9 cellular contexts compared by ENCODE assay signal in genomic region chr1:156140879-156141707, GRCh38. TPM values are rescaled to one million over a fixed set of nuclear protein-coding genes. Genes with fewer than 3 reads are reported as not detected.
DNase-seq lines count a peak whose midpoint lies in the region; ATAC-seq and TF ChIP-seq lines count a peak whose summit lies in the region.
"Had no signal": no experiment of that assay in that cellular context is flagged by ENCODE, and none has a peak within 500 bp of the region (broad histone marks: within the 10 kb centered on the region; RNA-seq: fewer than 3 reads in every experiment).

No MANE protein-coding gene starts in this region.

- H3K4me2 ChIP-seq in KMS-11 = no peak overlapping the region

- H3K27me3 Mint-ChIP-seq in CD4-positive, alpha-beta T cell = peaks cover 3% of the 10 kb centered on the region
- H3K27me3 Mint-ChIP-seq in stimulated activated naive B cell treated with anti-CD40 and anti-IgM and Interleukin-4, amounts not matched to agents 10 μg/mL and 1 μg/mL and 100 μg/mL, for 72 hours = peaks cover 12 to 13% of the 10 kb centered on the region in 2 donors

- H2AFZ ChIP-seq in KMS-11 (ENCODE audit: low read depth) = no peak overlapping the region

- H3K79me2 ChIP-seq in KMS-11 (ENCODE audit: insufficient read depth, low read depth) = no peaks in the 10 kb centered on the region

- TF ChIP-seq CTCF in CD4-positive, alpha-beta T cell (IDR thresholded peaks at IDR 0.05) = peak; percentile 49
- peak; percentile 95 for TF ChIP-seq CTCF in KMS-11 (conservative IDR thresholded peaks at IDR 0.05; ENCODE audit: low read depth, low read length)

- H3K9me3 ChIP-seq in CD4-positive, alpha-beta T cell (ENCODE audit: control insufficient read depth, low read length) = no peaks in the 10 kb centered on the region

- H3K36me3 ChIP-seq in KMS-11 (ENCODE audit: insufficient read depth) = no peaks in the 10 kb centered on the region; the same call in 1 of the 2 replicates

- no peak overlapping the region for H3K27ac ChIP-seq in CD4-positive, alpha-beta T cell (ENCODE audit: low read depth, low read length)
- no peak overlapping the region for H3K27ac ChIP-seq in KMS-11

- ATAC-seq in CD4-positive, alpha-beta T cell (ENCODE audit: poor library complexity) = peak; percentile 30
- ATAC-seq in stimulated activated naive B cell treated with anti-CD40 and anti-IgM and Interleukin-4, amounts not matched to agents 10 μg/mL and 1 μg/mL and 100 μg/mL, for 72 hours (replicated peaks) = no peak
- ATAC-seq in GM19395 (IDR thresholded peaks at IDR 0.05; ENCODE audit: unreplicated experiment) (no peak), GM19328 (IDR thresholded peaks at IDR 0.05; ENCODE audit: unreplicated experiment) (no peak)

- no peak overlapping the region for H3K4me3 ChIP-seq in KMS-11 (IDR thresholded peaks at IDR 0.05; ENCODE audit: insufficient read depth, low read depth, low read length)

- peak overlapping the region; percentile 25 for H3K4me3 Mint-ChIP-seq in CD4-positive, alpha-beta T cell
- no peak overlapping the region for H3K4me3 Mint-ChIP-seq in stimulated activated naive B cell treated with anti-CD40 and anti-IgM and Interleukin-4, amounts not matched to agents 10 μg/mL and 1 μg/mL and 100 μg/mL, for 72 hours

- peak in 3 of 10 experiments; percentile 44 to 51 (median 46) for DNase-seq in CD4-positive, alpha-beta T cell
- peak in 32 of 56 donors; percentile 16 to 76 (median 49) for DNase-seq in amygdala (lab: John Stamatoyannopoulos, UW)
- peak; percentile 89 for DNase-seq in iPS-NIHi11 (ENCODE audit: low spot score)
- no peak for DNase-seq in stimulated activated naive B cell treated with anti-CD40 and anti-IgM and Interleukin-4, amounts not matched to agents 10 μg/mL and 1 μg/mL and 100 μg/mL, for 72 hours
- DNase-seq in GF-D8 (lab: John Stamatoyannopoulos, UW) = no peak

- POLR2A ChIA-PET in CD4-positive, alpha-beta T cell (lab: Charles Lee) = interaction anchor here (0.8 kb wide), 1 partner anchor 84 kb away, joined by 4 read pairs; no protein-coding TSS in a partner anchor

- H3K4me1 Mint-ChIP-seq in CD4-positive, alpha-beta T cell (ENCODE audit: low read depth) = peaks cover 4% of the 10 kb centered on the region
- H3K4me1 Mint-ChIP-seq in stimulated activated naive B cell treated with anti-CD40 and anti-IgM and Interleukin-4, amounts not matched to agents 10 μg/mL and 1 μg/mL and 100 μg/mL, for 72 hours = peaks cover 3 to 6% of the 10 kb centered on the region in 2 donors

- no peaks in the 10 kb centered on the region for H3K9me3 Mint-ChIP-seq in CD4-positive, alpha-beta T cell
- H3K9me3 Mint-ChIP-seq in stimulated activated naive B cell treated with anti-CD40 and anti-IgM and Interleukin-4, amounts not matched to agents 10 μg/mL and 1 μg/mL and 100 μg/mL, for 72 hours = no peaks in the 10 kb centered on the region

- peaks cover 26% of the 10 kb centered on the region for H3K4me1 ChIP-seq in KMS-11 (ENCODE audit: low read depth, poor library complexity, severe bottlenecking)

- peak overlapping the region; percentile 5 for H3K27ac Mint-ChIP-seq in CD4-positive, alpha-beta T cell
- peak overlapping the region; percentile 34 for H3K27ac Mint-ChIP-seq in stimulated activated naive B cell treated with anti-CD40 and anti-IgM and Interleukin-4, amounts not matched to agents 10 μg/mL and 1 μg/mL and 100 μg/mL, for 72 hours

- intact Hi-C loops in CD4-positive, alpha-beta T cell (cut with DNase I, micrococcal nuclease) = loop anchor here (1.0 to 5.0 kb wide), 2 partner anchors 84 to 176 kb away; no protein-coding TSS in a partner anchor

- CTCF ChIA-PET in CD4-positive, alpha-beta T cell (lab: Charles Lee) = interaction anchor here (0.7 to 1.7 kb wide), 10 partner anchors 14 to 84 kb away, joined by 3 to 7 read pairs (median 4); no protein-coding TSS in a partner anchor

- H4K20me1 ChIP-seq in KMS-11 (ENCODE audit: insufficient read depth) = no peaks in the 10 kb centered on the region

- H3K27me3 ChIP-seq in CD4-positive, alpha-beta T cell (ENCODE audit: control insufficient read depth, insufficient read depth, low read length) = no peaks in the 10 kb centered on the region
- no peaks in the 10 kb centered on the region for H3K27me3 ChIP-seq in KMS-11 (ENCODE audit: insufficient read depth, low read depth)

- peaks cover 4% of the 10 kb centered on the region for H3K36me3 Mint-ChIP-seq in CD4-positive, alpha-beta T cell (ENCODE audit: low read depth)
- H3K36me3 Mint-ChIP-seq in stimulated activated naive B cell treated with anti-CD40 and anti-IgM and Interleukin-4, amounts not matched to agents 10 μg/mL and 1 μg/mL and 100 μg/mL, for 72 hours = peaks cover 27 to 45% of the 10 kb centered on the region in 2 donors

- no peak overlapping the region for H3K9ac ChIP-seq in KMS-11

RNA-seq across cellular contexts. Expression of gene SEMA4A, which starts 12.3 kb away (rescaled TPM):
- total RNA-seq in CD4-positive, alpha-beta T cell = 10 to 100 TPM in 1 of 2 experiments, 1 to 10 TPM in 1; 9.4 to 10.1 TPM
- total RNA-seq: HT1080 had no signal

RNA-seq across cellular contexts. Expression of gene LMNA, which starts 26.6 kb away (rescaled TPM):
- total RNA-seq in CD4-positive, alpha-beta T cell = 100 to 1,000 TPM; 435 to 455 TPM

RNA-seq across cellular contexts. Expression of gene SLC25A44, which starts 52.8 kb away (rescaled TPM):
- total RNA-seq in CD4-positive, alpha-beta T cell = 10 to 100 TPM; 11.6 to 13.0 TPM

RNA-seq across cellular contexts. Expression of gene MEX3A, which starts 58.8 kb away (rescaled TPM):
- under 1 TPM; 0.27 to 0.36 TPM for total RNA-seq in CD4-positive, alpha-beta T cell

Comparison
In these comparisons a context has a peak if more than half of its experiments do, and no peak if none do; other contexts are left out.
1. DNase-seq: peak in amygdala (32 of 56) and iPS-NIHi11 (single experiment); none in stimulated activated naive B cell treated with anti-CD40 and anti-IgM and Interleukin-4, amounts not matched to agents 10 μg/mL and 1 μg/mL and 100 μg/mL, for 72 hours (single experiment) and GF-D8 (single experiment).